In genomic region chr7:105787071-105787470, GRCh38 we compare ENCODE assay signal across 1 cellular context.
TF ChIP-seq lines count a peak whose summit lies in the region.

No MANE protein-coding gene starts in this region.

TF ChIP-seq in HCT116, 20 proteins besides CTCF, POLR2A, EP300 and RAD21:
- TF ChIP-seq SP1 (IDR thresholded peaks at IDR 0.05; ENCODE audit: low read depth), result 0 out of 2 replicates have a peak, but pooled peaks have one; percentile 17
- TF ChIP-seq YY1 (IDR thresholded peaks at IDR 0.05; ENCODE audit: extremely low read depth, insufficient replicate concordance, low read depth, low read length), result no peak
- TF ChIP-seq, protein P1, sequence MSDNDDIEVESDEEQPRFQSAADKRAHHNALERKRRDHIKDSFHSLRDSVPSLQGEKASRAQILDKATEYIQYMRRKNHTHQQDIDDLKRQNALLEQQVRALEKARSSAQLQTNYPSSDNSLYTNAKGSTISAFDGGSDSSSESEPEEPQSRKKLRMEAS (IDR thresholded peaks at IDR 0.05), result no peak
- TF ChIP-seq, protein P2, sequence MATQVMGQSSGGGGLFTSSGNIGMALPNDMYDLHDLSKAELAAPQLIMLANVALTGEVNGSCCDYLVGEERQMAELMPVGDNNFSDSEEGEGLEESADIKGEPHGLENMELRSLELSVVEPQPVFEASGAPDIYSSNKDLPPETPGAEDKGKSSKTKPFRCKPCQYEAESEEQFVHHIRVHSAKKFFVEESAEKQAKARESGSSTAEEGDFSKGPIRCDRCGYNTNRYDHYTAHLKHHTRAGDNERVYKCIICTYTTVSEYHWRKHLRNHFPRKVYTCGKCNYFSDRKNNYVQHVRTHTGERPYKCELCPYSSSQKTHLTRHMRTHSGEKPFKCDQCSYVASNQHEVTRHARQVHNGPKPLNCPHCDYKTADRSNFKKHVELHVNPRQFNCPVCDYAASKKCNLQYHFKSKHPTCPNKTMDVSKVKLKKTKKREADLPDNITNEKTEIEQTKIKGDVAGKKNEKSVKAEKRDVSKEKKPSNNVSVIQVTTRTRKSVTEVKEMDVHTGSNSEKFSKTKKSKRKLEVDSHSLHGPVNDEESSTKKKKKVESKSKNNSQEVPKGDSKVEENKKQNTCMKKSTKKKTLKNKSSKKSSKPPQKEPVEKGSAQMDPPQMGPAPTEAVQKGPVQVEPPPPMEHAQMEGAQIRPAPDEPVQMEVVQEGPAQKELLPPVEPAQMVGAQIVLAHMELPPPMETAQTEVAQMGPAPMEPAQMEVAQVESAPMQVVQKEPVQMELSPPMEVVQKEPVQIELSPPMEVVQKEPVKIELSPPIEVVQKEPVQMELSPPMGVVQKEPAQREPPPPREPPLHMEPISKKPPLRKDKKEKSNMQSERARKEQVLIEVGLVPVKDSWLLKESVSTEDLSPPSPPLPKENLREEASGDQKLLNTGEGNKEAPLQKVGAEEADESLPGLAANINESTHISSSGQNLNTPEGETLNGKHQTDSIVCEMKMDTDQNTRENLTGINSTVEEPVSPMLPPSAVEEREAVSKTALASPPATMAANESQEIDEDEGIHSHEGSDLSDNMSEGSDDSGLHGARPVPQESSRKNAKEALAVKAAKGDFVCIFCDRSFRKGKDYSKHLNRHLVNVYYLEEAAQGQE (IDR thresholded peaks at IDR 0.05; ENCODE audit: low read depth), result no peak
- no peak for TF ChIP-seq ZFX (IDR thresholded peaks at IDR 0.05)
